Comparison of ENCODE assay signal across 1 cellular context in genomic region chr4:104818579-104818978, GRCh38.
TF ChIP-seq lines count a peak whose summit lies in the region.

No MANE protein-coding gene starts in this region.

TF ChIP-seq in GM12878, 131 proteins besides CTCF, POLR2A, EP300 and RAD21 (continued from another document):
- TF ChIP-seq CEBPZ (IDR thresholded peaks at IDR 0.05; ENCODE audit: low read depth, low read length), result no peak
- TF ChIP-seq TAF1 (IDR thresholded peaks at IDR 0.05; ENCODE audit: borderline replicate concordance, low read depth, low read length), result no peak
- TF ChIP-seq WRNIP1 (IDR thresholded peaks at IDR 0.05; ENCODE audit: borderline replicate concordance, low read depth, low read length), result no peak
- no peak for TF ChIP-seq YBX1 (IDR thresholded peaks at IDR 0.05)
- TF ChIP-seq EGR1 (IDR thresholded peaks at IDR 0.05; ENCODE audit: borderline replicate concordance in 1 of 2, low read depth in 2 of 2, low read length in 2 of 2), result no peak
- TF ChIP-seq E2F8 (IDR thresholded peaks at IDR 0.05; ENCODE audit: low read depth, partially characterized antibody), result no peak
